23 cellular contexts compared by ENCODE assay signal in genomic region chr18:29883114-29883513, GRCh38.
"Had no signal": no experiment of that assay in that cellular context is flagged by ENCODE, and none has a peak within 500 bp of the region (broad histone marks: within the 10 kb centered on the region; RNA-seq: fewer than 3 reads in every experiment).

No MANE protein-coding gene starts in this region.

- DNase-seq: colonic mucosa; cortex of kidney; effector CD8-positive, alpha-beta T cell; effector memory CD8-positive, alpha-beta T cell; endodermal cell; erythroblast; esophagus squamous epithelium; foreskin fibroblast; foreskin melanocyte; gastrocnemius medialis; glutamatergic neuron; head of caudate nucleus; heart right ventricle; hippocampal formation; left cardiac atrium; left lung; left ventricle myocardium superior; lower lobe of right lung; mesenchymal stem cell; mucosa of descending colon; naive B cell had no signal

- H3K9me3 ChIP-seq: colonic mucosa, esophagus squamous epithelium, gastrocnemius medialis, heart right ventricle, left lung, lower lobe of right lung, mucosa of descending colon had no signal

- H3K4me3 ChIP-seq: colonic mucosa, esophagus squamous epithelium, gastrocnemius medialis, heart right ventricle, left lung, lower lobe of right lung, mucosa of descending colon had no signal

- H3K4me1 ChIP-seq: colonic mucosa, esophagus squamous epithelium, gastrocnemius medialis, heart right ventricle, left lung, lower lobe of right lung had no signal

- H3K27ac ChIP-seq: colonic mucosa, epithelial cell of prostate, esophagus squamous epithelium, gastrocnemius medialis, heart right ventricle, left lung, lower lobe of right lung had no signal

- H3K36me3 ChIP-seq: colonic mucosa, esophagus squamous epithelium, gastrocnemius medialis, heart right ventricle, left lung, lower lobe of right lung had no signal

- ATAC-seq: effector memory CD8-positive, alpha-beta T cell; esophagus mucosa; gastrocnemius medialis; heart right ventricle; left cardiac atrium; left lung; left ventricle myocardium superior; lower lobe of right lung; mucosa of descending colon had no signal

- H3K27me3 ChIP-seq: colonic mucosa, esophagus squamous epithelium, gastrocnemius medialis, heart right ventricle, left lung had no signal
